In the genomic region with DNA sequence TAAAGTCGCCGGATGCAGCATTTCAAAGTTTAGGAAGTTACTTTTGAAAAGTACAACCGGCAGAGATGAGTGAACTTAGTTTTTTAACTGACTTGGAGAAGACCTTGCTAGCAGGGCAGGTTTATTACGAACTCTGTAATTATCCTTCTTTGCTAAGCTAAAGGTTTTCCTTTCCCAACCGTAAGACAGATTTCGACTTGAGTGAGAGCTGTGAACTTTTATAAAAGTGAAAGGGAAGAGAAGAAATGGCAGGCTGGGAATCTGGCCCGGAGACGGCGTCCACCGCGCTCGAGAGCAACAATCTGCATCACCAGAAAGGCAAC, we compare ENCODE assay signal across 8 cellular contexts. TPM values are rescaled to one million over a fixed set of nuclear protein-coding genes. Genes with fewer than 3 reads are reported as not detected.
DNase-seq lines count a peak whose midpoint lies in the region; ATAC-seq and TF ChIP-seq lines count a peak whose summit lies in the region.

No MANE protein-coding gene starts in this region.

- peak overlapping the region; percentile 94 for H3K9ac ChIP-seq in KMS-11
- H3K9ac ChIP-seq in endodermal cell (ENCODE audit: extremely low read depth, low read length, poor library complexity, severe bottlenecking): peak overlapping the region; percentile 62

- ATAC-seq in GM18873 (IDR thresholded peaks at IDR 0.05; ENCODE audit: low FRiP score, unreplicated experiment): peak; percentile 25

- peak overlapping the region; percentile 49 for H3K4me2 ChIP-seq in KMS-11

- H3K9me3 Mint-ChIP-seq in endodermal cell: peaks cover 4% of the 10 kb centered on the region

- peaks cover 9% of the 10 kb centered on the region for H3K27me3 Mint-ChIP-seq in endodermal cell (ENCODE audit: insufficient read depth)

- TF ChIP-seq POLR2A in ovary (IDR thresholded peaks at IDR 0.05): no peak

- H3K36me3 Mint-ChIP-seq in endodermal cell (ENCODE audit: low read depth): peaks cover 2% of the 10 kb centered on the region

- intact Hi-C loops in ovary (cut with DNase I): loop anchor here (5.0 to 10.0 kb wide), 4 partner anchors 141 to 259 kb away; no protein-coding TSS in a partner anchor

- H3K4me3 Mint-ChIP-seq in endodermal cell: peak overlapping the region; percentile 91

- TF ChIP-seq EP300 in ovary (IDR thresholded peaks at IDR 0.05): no peak

- H3K27ac ChIP-seq in KMS-11 (peak overlapping the region; percentile 61), endodermal cell (ENCODE audit: low read depth, low read length) (peak overlapping the region; percentile 84), ovary (peak overlapping the region; percentile 94 to 99)

- 35 to 65% methylated on average over 3 to 12 of the region's 12 CpGs for WGBS in endodermal cell (ENCODE audit: insufficient coverage in 1 of 2, insufficient read length in 1 of 2), 2 experiments
- 1 to 2% (median 1%) methylated on average over 12 of the region's 12 CpGs for WGBS in ovary, 3 donors

- H2AFZ ChIP-seq in KMS-11 (ENCODE audit: low read depth): peak overlapping the region; percentile 82

- no peaks in the 10 kb centered on the region for H3K27me3 ChIP-seq in KMS-11 (ENCODE audit: insufficient read depth, low read depth)
- H3K27me3 ChIP-seq in endodermal cell (ENCODE audit: control insufficient read depth, insufficient read depth, low read length, poor library complexity, severe bottlenecking): no peaks in the 10 kb centered on the region
- H3K27me3 ChIP-seq in ovary: no peaks in the 10 kb centered on the region

- H3K4me1 ChIP-seq in KMS-11 (ENCODE audit: low read depth, poor library complexity, severe bottlenecking) (peaks cover 26% of the 10 kb centered on the region), endodermal cell (ENCODE audit: control insufficient read depth, insufficient read depth, low read length) (peaks cover 7% of the 10 kb centered on the region), ovary (ENCODE audit: insufficient read depth) (no peaks in the 10 kb centered on the region)

- no peak overlapping the region for H3K4me3 ChIP-seq in KMS-11 (IDR thresholded peaks at IDR 0.05; ENCODE audit: insufficient read depth, low read depth, low read length)
- H3K4me3 ChIP-seq in endodermal cell (ENCODE audit: low read length): peak overlapping the region; percentile 78
- H3K4me3 ChIP-seq in ovary: peak overlapping the region; percentile 52

- peak overlapping the region; percentile 92 for H3K27ac Mint-ChIP-seq in endodermal cell

- H3K9me3 ChIP-seq in endodermal cell (ENCODE audit: control insufficient read depth, low read length): no peaks in the 10 kb centered on the region
- no peaks in the 10 kb centered on the region for H3K9me3 ChIP-seq in ovary

- H3K4me1 Mint-ChIP-seq in endodermal cell: peaks cover 27% of the 10 kb centered on the region

- no peaks in the 10 kb centered on the region for H3K36me3 ChIP-seq in KMS-11 (ENCODE audit: insufficient read depth)
- peaks cover 5% of the 10 kb centered on the region for H3K36me3 ChIP-seq in endodermal cell (ENCODE audit: control insufficient read depth, insufficient read depth, low read length)
- H3K36me3 ChIP-seq in ovary: no peaks in the 10 kb centered on the region

- peaks cover 35% of the 10 kb centered on the region for H3K79me2 ChIP-seq in KMS-11 (ENCODE audit: insufficient read depth, low read depth)

- peaks cover 11% of the 10 kb centered on the region for H4K20me1 ChIP-seq in KMS-11 (ENCODE audit: insufficient read depth)

- TF ChIP-seq CTCF in KMS-11 (conservative IDR thresholded peaks at IDR 0.05; ENCODE audit: low read depth, low read length) (no peak), endodermal cell (conservative IDR thresholded peaks at IDR 0.05) (no peak), ovary (IDR thresholded peaks at IDR 0.05) (no peak)

- DNase-seq in endodermal cell: no peak
- no peak for DNase-seq in ovary
- no peak for DNase-seq in stimulated activated CD4-positive, alpha-beta T cell treated with anti-CD3 and anti-CD28 coated beads, Interleukin-2, amount 100 ng/mL, for 24 hours
- DNase-seq in DMS79 treated with DMSO at 0.1 percent for 48 hours (lab: John Stamatoyannopoulos, UW): no peak
- DNase-seq in NCI-H774 (lab: John Stamatoyannopoulos, UW): no peak
- no peak for DNase-seq in stimulated activated CD4-positive, alpha-beta T cell treated with anti-CD3 and anti-CD28 coated beads, Interleukin-4, amount 100 ng/mL, for 24 hours

RNA-seq across cellular contexts. Expression of gene TEAD1, which starts 0.7 kb away (rescaled TPM):
- total RNA-seq in endodermal cell (10 to 100 TPM; 76.4 to 94.4 TPM), ovary (10 to 100 TPM; 59.2 to 84.1 (median 73.9) TPM)
- 103 TPM for polyA plus RNA-seq in endodermal cell (2013, experiment 1 of 2)
- polyA plus RNA-seq in endodermal cell (2013, experiment 2 of 2): 109 TPM
- polyA plus RNA-seq in ovary: 10 to 100 TPM; 20.0 to 30.9 TPM
